ENCODE assay signal across 17 cellular contexts in the genomic region with DNA sequence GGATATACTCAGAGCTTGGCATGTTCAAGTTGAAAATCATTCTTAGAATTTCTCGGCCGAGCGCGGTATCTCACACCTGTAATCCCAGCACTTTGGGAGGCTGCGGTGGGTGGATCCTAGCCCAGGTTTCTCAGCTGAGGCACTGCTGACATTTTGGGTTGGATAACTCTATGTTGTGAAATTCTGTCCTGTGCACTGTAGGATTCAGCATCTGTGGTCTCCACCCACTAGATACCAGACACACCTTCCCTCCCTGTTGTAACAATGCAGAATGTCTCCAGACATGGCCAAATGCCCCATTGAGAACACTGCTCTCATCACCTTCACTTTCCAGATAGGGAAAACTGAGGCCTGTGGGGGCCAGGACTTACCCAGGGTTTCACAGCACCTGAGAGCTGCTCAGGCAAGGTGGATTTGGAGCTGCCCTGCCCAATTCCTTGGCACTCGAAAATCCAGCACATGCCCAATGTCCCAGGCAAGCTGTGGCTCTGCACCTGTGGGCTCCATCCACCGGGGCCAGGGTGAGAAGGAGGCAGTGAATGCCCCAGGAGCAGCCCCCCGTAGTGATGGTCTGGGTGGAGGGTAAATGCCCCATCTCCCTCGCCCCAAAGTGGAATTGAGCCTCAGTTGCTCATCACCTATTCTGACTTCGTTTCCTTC. TPM values are rescaled to one million over a fixed set of nuclear protein-coding genes. Genes with fewer than 3 reads are reported as not detected.
A peak's percentile ranks its signal among the peaks of the same experiment; 100 is the strongest.
DNase-seq lines count a peak whose midpoint lies in the region; ATAC-seq and TF ChIP-seq lines count a peak whose summit lies in the region.
"Had no signal": no experiment of that assay in that cellular context is flagged by ENCODE, and none has a peak within 500 bp of the region (broad histone marks: within the 10 kb centered on the region; RNA-seq: fewer than 3 reads in every experiment).

No MANE protein-coding gene starts in this region.

- H3K4me1 ChIP-seq in mammary epithelial cell (ENCODE audit: insufficient read depth, low read length): peaks cover 3% of the 10 kb centered on the region
- no peaks in the 10 kb centered on the region for H3K4me1 ChIP-seq in RWPE2 (ENCODE audit: insufficient read depth, poor library complexity, severe bottlenecking)
- H3K4me1 ChIP-seq in upper lobe of right lung: no peaks in the 10 kb centered on the region

- no peaks in the 10 kb centered on the region for H4K20me1 ChIP-seq in mammary epithelial cell (ENCODE audit: insufficient read depth, low read length)
- H4K20me1 ChIP-seq: BLaER1 treated with 17β-estradiol and CSF1 and Interleukin-3, amounts not matched to agents 10 nM and 100 nM had no signal

- BruUV-seq in MCF 10A (replicated peaks; lab: Mats Ljungman, UMichigan) (no TSS peak), mammary epithelial cell (replicated peaks; lab: Mats Ljungman, UMichigan) (no TSS peak)

- no peak overlapping the region for H3K4me3 Mint-ChIP-seq in MCF 10A (ENCODE audit: unreplicated experiment)
- H3K4me3 Mint-ChIP-seq in glutamatergic neuron (ENCODE audit: unreplicated experiment): no peak overlapping the region
- H3K4me3 Mint-ChIP-seq: CD4-positive, CD25-positive, alpha-beta regulatory T cell; HFFc6 had no signal

- H3K27ac ChIP-seq in mammary epithelial cell (ENCODE audit: insufficient read depth, low read depth, low read length) (no peak overlapping the region), RWPE2 (ENCODE audit: poor library complexity, severe bottlenecking) (no peak overlapping the region), upper lobe of right lung (no peak overlapping the region), RWPE1 (no peak overlapping the region)
- H3K27ac ChIP-seq: BLaER1 treated with 17β-estradiol and CSF1 and Interleukin-3, amounts not matched to agents 10 nM and 100 nM; HL-60 had no signal

- H3K4me1 Mint-ChIP-seq in MCF 10A (ENCODE audit: insufficient read depth, unreplicated experiment): peaks cover 5% of the 10 kb centered on the region
- peaks cover 6% of the 10 kb centered on the region for H3K4me1 Mint-ChIP-seq in glutamatergic neuron (ENCODE audit: low read depth, unreplicated experiment)
- H3K4me1 Mint-ChIP-seq: CD4-positive, CD25-positive, alpha-beta regulatory T cell had no signal

- H3K27me3 Mint-ChIP-seq in MCF 10A (ENCODE audit: insufficient read depth, unreplicated experiment) (peaks cover 14% of the 10 kb centered on the region), glutamatergic neuron (ENCODE audit: unreplicated experiment) (peaks cover 4% of the 10 kb centered on the region)
- H3K27me3 Mint-ChIP-seq: CD4-positive, CD25-positive, alpha-beta regulatory T cell had no signal

- CTCF ChIA-PET in MCF 10A (lab: Yijun Ruan, JAX): interaction anchor here (0.6 to 1.1 kb wide), 2 partner anchors 13 to 15 kb away, joined by 3 to 6 read pairs; no protein-coding TSS in a partner anchor
- CTCF ChIA-PET in mammary epithelial cell (lab: Charles Lee; ENCODE audit: low non-redundant PET): no interaction called here
- CTCF ChIA-PET in RWPE1 (lab: Yijun Ruan, JAX): no interaction called here

- WGBS in mammary epithelial cell (ENCODE audit: low coverage, missing lambda C conversion rate): 84% methylated on average over 5 of the region's 10 CpGs

- H3K9ac ChIP-seq in mammary epithelial cell (ENCODE audit: insufficient read depth, low read length): no peak overlapping the region
- H3K9ac ChIP-seq: BLaER1 treated with 17β-estradiol and CSF1 and Interleukin-3, amounts not matched to agents 10 nM and 100 nM had no signal

- in situ Hi-C loops in mammary epithelial cell (cut with MboI; ENCODE audit: low sequenced_read_pairs in 2 of 2): no loop called here

- H3K27ac Mint-ChIP-seq in MCF 10A (ENCODE audit: low read depth, unreplicated experiment) (no peak overlapping the region), glutamatergic neuron (ENCODE audit: unreplicated experiment) (peak overlapping the region; percentile 53)
- H3K27ac Mint-ChIP-seq: CD4-positive, CD25-positive, alpha-beta regulatory T cell; HFFc6 had no signal

- TF ChIP-seq CTCF in MCF 10A (IDR thresholded peaks at IDR 0.05; ENCODE audit: unreplicated experiment) (no peak), mammary epithelial cell (conservative IDR thresholded peaks at IDR 0.05 in 1 of 2, IDR thresholded peaks at IDR 0.05 in 1 of 2; ENCODE audit: extremely low read depth in 1 of 2, insufficient read depth in 1 of 2, low read depth in 1 of 2, low read length in 2 of 2) (no peak), RWPE2 (IDR thresholded peaks at IDR 0.05; ENCODE audit: poor library complexity, severe bottlenecking) (no peak), glutamatergic neuron (IDR thresholded peaks at IDR 0.05; ENCODE audit: partially characterized antibody, unreplicated experiment) (no peak), upper lobe of right lung (IDR thresholded peaks at IDR 0.05) (no peak), RWPE1 (conservative IDR thresholded peaks at IDR 0.05; ENCODE audit: low read depth) (no peak)

- H3K27me3 ChIP-seq in mammary epithelial cell (ENCODE audit: insufficient read depth, low read length): peaks cover 5% of the 10 kb centered on the region
- peaks cover 16% of the 10 kb centered on the region for H3K27me3 ChIP-seq in RWPE2 (ENCODE audit: insufficient read depth, poor library complexity, severe bottlenecking)
- H3K27me3 ChIP-seq in upper lobe of right lung: no peaks in the 10 kb centered on the region
- H3K27me3 ChIP-seq: BLaER1 treated with 17β-estradiol and CSF1 and Interleukin-3, amounts not matched to agents 10 nM and 100 nM had no signal

- ATAC-seq in RWPE2 (ENCODE audit: low read depth) (peak; percentile 27; the same call in 1 of the 3 replicates), upper lobe of right lung (no peak), GM21423 (IDR thresholded peaks at IDR 0.05; ENCODE audit: unreplicated experiment) (no peak)
- ATAC-seq: GM12878 had no signal

- intact Hi-C loops in MCF 10A (cut with micrococcal nuclease): no loop called here
- intact Hi-C loops in mammary epithelial cell (cut with micrococcal nuclease): no loop called here
- intact Hi-C loops in upper lobe of right lung (cut with DNase I): no loop called here

- H3K36me3 Mint-ChIP-seq in MCF 10A (ENCODE audit: insufficient read depth, unreplicated experiment): no peaks in the 10 kb centered on the region
- H3K36me3 Mint-ChIP-seq in glutamatergic neuron (ENCODE audit: unreplicated experiment): no peaks in the 10 kb centered on the region
- H3K36me3 Mint-ChIP-seq: CD4-positive, CD25-positive, alpha-beta regulatory T cell had no signal

- H3K36me3 ChIP-seq in mammary epithelial cell (ENCODE audit: insufficient read depth, low read length): no peaks in the 10 kb centered on the region
- no peaks in the 10 kb centered on the region for H3K36me3 ChIP-seq in RWPE2 (ENCODE audit: low read depth)
- no peaks in the 10 kb centered on the region for H3K36me3 ChIP-seq in upper lobe of right lung
- H3K36me3 ChIP-seq: BLaER1 treated with 17β-estradiol and CSF1 and Interleukin-3, amounts not matched to agents 10 nM and 100 nM had no signal

- dilution Hi-C loops in mammary epithelial cell (cut with HindIII; ENCODE audit: low sequenced_read_pairs): no loop called here

- H2AFZ ChIP-seq in mammary epithelial cell (ENCODE audit: low read depth, low read length): no peak overlapping the region

- H3K9me3 Mint-ChIP-seq in MCF 10A (ENCODE audit: unreplicated experiment): no peaks in the 10 kb centered on the region
- H3K9me3 Mint-ChIP-seq in glutamatergic neuron (ENCODE audit: unreplicated experiment): no peaks in the 10 kb centered on the region
- H3K9me3 Mint-ChIP-seq: HFFc6 had no signal

- no peak overlapping the region for H3K4me2 ChIP-seq in mammary epithelial cell (ENCODE audit: insufficient read depth, low read depth, low read length)
- H3K4me2 ChIP-seq: BLaER1 treated with 17β-estradiol and CSF1 and Interleukin-3, amounts not matched to agents 10 nM and 100 nM had no signal

- POLR2A ChIA-PET in MCF 10A (lab: Yijun Ruan, JAX) (interaction anchor here (0.6 to 0.7 kb wide), 2 partner anchors 38 to 40 kb away, joined by 3 to 4 read pairs; partner anchors contain the start of gene CIITA), RWPE1 (lab: Yijun Ruan, JAX; ENCODE audit: low non-redundant PET) (no interaction called here)

- DNase-seq in MCF 10A (ENCODE audit: unreplicated experiment) (peak; percentile 30), mammary epithelial cell (no peak), RWPE2 (ENCODE audit: low spot score) (no peak), glutamatergic neuron (no peak), upper lobe of right lung (peak; percentile 42), RWPE1 (ENCODE audit: low spot score) (no peak)
- DNase-seq: 8988T; AML-193; CD4-positive, CD25-positive, alpha-beta regulatory T cell; DMS79; HCEC 1CT; HFFc6 had no signal

- H3K9me3 ChIP-seq in mammary epithelial cell (replicated peaks; ENCODE audit: insufficient read depth, low read length) (no peaks in the 10 kb centered on the region), RWPE2 (ENCODE audit: severe bottlenecking) (no peaks in the 10 kb centered on the region), upper lobe of right lung (no peaks in the 10 kb centered on the region)

- H3K79me2 ChIP-seq in mammary epithelial cell (ENCODE audit: insufficient read depth, low read length): no peaks in the 10 kb centered on the region

- no peak overlapping the region for H3K4me3 ChIP-seq in mammary epithelial cell (replicated peaks in 1 of 3; ENCODE audit: insufficient read depth in 1 of 3, low read depth in 2 of 3, low read length in 3 of 3)
- H3K4me3 ChIP-seq in RWPE2 (ENCODE audit: severe bottlenecking): no peak overlapping the region
- no peak overlapping the region for H3K4me3 ChIP-seq in upper lobe of right lung
- H3K4me3 ChIP-seq: BLaER1 treated with 17β-estradiol and CSF1 and Interleukin-3, amounts not matched to agents 10 nM and 100 nM; GM12878 had no signal

RNA-seq across cellular contexts. Expression of gene TVP23A, which starts 20.1 kb away (rescaled TPM):
- total RNA-seq in MCF 10A (2022): not detected in 2 replicates
- total RNA-seq in mammary epithelial cell: not detected
- polyA plus RNA-seq in mammary epithelial cell: not detected
- not detected for polyA minus RNA-seq in mammary epithelial cell
- 8.4 TPM for total RNA-seq in glutamatergic neuron (ENCODE audit: unreplicated experiment)
- total RNA-seq in upper lobe of right lung: 0.69 TPM
- total RNA-seq: G401, HFFc6 had no signal
- polyA plus RNA-seq: CD4-positive, CD25-positive, alpha-beta regulatory T cell had no signal

RNA-seq across cellular contexts. Expression of gene CIITA, which starts 38.3 kb away (rescaled TPM):
- 0.12 TPM in 1 of 2 replicates, not detected in the other for total RNA-seq in MCF 10A (2022)
- total RNA-seq in mammary epithelial cell: under 1 TPM; 0.17 to 0.35 TPM
- 0.05 TPM for polyA plus RNA-seq in mammary epithelial cell
- not detected for polyA minus RNA-seq in mammary epithelial cell
- 0.69 TPM for total RNA-seq in glutamatergic neuron (ENCODE audit: unreplicated experiment)
- total RNA-seq in upper lobe of right lung: 78.9 TPM
- total RNA-seq: G401 had no signal

Comparison
In these comparisons a context has a peak if more than half of its experiments do, and no peak if none do; other contexts are left out.
1. DNase-seq: peak in MCF 10A (single experiment) and upper lobe of right lung (single experiment); none in mammary epithelial cell (single experiment), RWPE2 (single experiment), glutamatergic neuron (single experiment) and RWPE1 (single experiment).
2. RNA of gene CIITA, which starts 38.3 kb away (total RNA-seq): 78.9 TPM in upper lobe of right lung (single experiment); 0.69 TPM in glutamatergic neuron (single experiment), 0.17 to 0.35 TPM in mammary epithelial cell and 0.12 TPM in MCF 10A; every median in the first group is over 10 times any median in the second.